ENCODE assay signal across 1 cellular context in genomic region chr3:51955893-51956770, GRCh38.
TF ChIP-seq lines count a peak whose summit lies in the region.

No MANE protein-coding gene starts in this region.

TF ChIP-seq in K562, 482 proteins besides CTCF, POLR2A, EP300 and RAD21:
- no peak for TF ChIP-seq KAT8 (IDR thresholded peaks at IDR 0.05; ENCODE audit: low read depth)
